ENCODE assay signal across 18 cellular contexts in genomic region chr14:37088816-37089215, GRCh38.
DNase-seq lines count a peak whose midpoint lies in the region; ATAC-seq, FAIRE-seq and TF ChIP-seq lines count a peak whose summit lies in the region.
"Had no signal": no experiment of that assay in that cellular context is flagged by ENCODE, and none has a peak within 500 bp of the region (broad histone marks: within the 10 kb centered on the region; RNA-seq: fewer than 3 reads in every experiment).

No MANE protein-coding gene starts in this region.

- no peak for FAIRE-seq in K562 (lab: Jason Lieb, UNC)
- FAIRE-seq: GM12878, H1 had no signal

- ATAC-seq in K562 = no peak
- ATAC-seq: GM12878 had no signal

- H3K27me3 Mint-ChIP-seq in neural progenitor cell (ENCODE audit: insufficient read depth, low read depth) (no peaks in the 10 kb centered on the region), Calu3 (ENCODE audit: unreplicated experiment) (no peaks in the 10 kb centered on the region)
- H3K27me3 Mint-ChIP-seq: CD8-positive, alpha-beta memory T cell had no signal

- H3K36me3 Mint-ChIP-seq in neural progenitor cell = no peaks in the 10 kb centered on the region
- H3K36me3 Mint-ChIP-seq in Calu3 (ENCODE audit: insufficient read depth, unreplicated experiment) = no peaks in the 10 kb centered on the region
- H3K36me3 Mint-ChIP-seq: CD8-positive, alpha-beta memory T cell had no signal

- TF ChIP-seq CTCF in A673 (conservative IDR thresholded peaks at IDR 0.05; ENCODE audit: low read depth, low read length) (no peak), K562 (IDR thresholded peaks at IDR 0.05 in 2 of 3, conservative IDR thresholded peaks at IDR 0.05 in 1 of 3; ENCODE audit: insufficient read depth in 2 of 3, low read depth in 1 of 3, low read length in 3 of 3) (no peak), neural progenitor cell (IDR thresholded peaks at IDR 0.05) (no peak), Calu3 (IDR thresholded peaks at IDR 0.05; ENCODE audit: unreplicated experiment) (no peak)

- no peak for TF ChIP-seq EP300 in K562 (IDR thresholded peaks at IDR 0.05; ENCODE audit: low read length)

- peak overlapping the region; percentile 78; the same call in 1 of the 2 replicates for H2AFZ ChIP-seq in K562 (ENCODE audit: low read depth, low read length)
- H2AFZ ChIP-seq in neural progenitor cell (replicated peaks) = peak overlapping the region; percentile 39
- H2AFZ ChIP-seq in GM23248 = no peak overlapping the region

- no peaks in the 10 kb centered on the region for H3K9me3 Mint-ChIP-seq in neural progenitor cell
- no peaks in the 10 kb centered on the region for H3K9me3 Mint-ChIP-seq in Calu3 (ENCODE audit: low read depth, unreplicated experiment)
- H3K9me3 Mint-ChIP-seq: HFFc6 had no signal

- H3F3A ChIP-seq in neural progenitor cell (ENCODE audit: low read depth) (no peaks in the 10 kb centered on the region), GM23248 (ENCODE audit: insufficient read depth) (no peaks in the 10 kb centered on the region)

- 91% methylated on average over 4 of the region's 4 CpGs for WGBS in K562 (ENCODE audit: insufficient coverage, low coverage, missing lambda C conversion rate)
- 96 to 100% methylated on average over 4 of the region's 4 CpGs for WGBS in GM23248 (ENCODE audit: low coverage in 1 of 2, low lambda C conversion rate in 2 of 2, missing lambda C conversion rate in 2 of 2), 2 experiments

- CTCF ChIA-PET in A673 (lab: Charles Lee) = no interaction called here
- CTCF ChIA-PET in K562 (lab: Yijun Ruan, JAX; ENCODE audit: low intra/inter-chr PET ratio) = no interaction called here
- CTCF ChIA-PET in Calu3 (lab: Charles Lee) = interaction anchor here (0.6 kb wide), 1 partner anchor 61 kb away, joined by 3 read pairs; no protein-coding TSS in a partner anchor

- no peak overlapping the region; the same call in 1 of the 2 replicates for H3K4me2 ChIP-seq in K562 (ENCODE audit: insufficient read depth, low read length)
- no peak overlapping the region for H3K4me2 ChIP-seq in neural progenitor cell
- no peak overlapping the region for H3K4me2 ChIP-seq in GM23248 (ENCODE audit: unreplicated experiment)
- H3K4me2 ChIP-seq: BLaER1 had no signal

- peaks cover 49% of the 10 kb centered on the region for H3K4me1 ChIP-seq in A673 (ENCODE audit: insufficient read depth, low read length, poor library complexity, severe bottlenecking)
- peaks cover 24% of the 10 kb centered on the region for H3K4me1 ChIP-seq in SJSA1 (replicated peaks)
- H3K4me1 ChIP-seq in K562 (replicated peaks in 1 of 2; ENCODE audit: control insufficient read depth in 2 of 2, insufficient read depth in 2 of 2, low read length in 2 of 2) = peaks cover 0 to 36% of the 10 kb centered on the region in 2 experiments; a peak in 2 of 5 replicates
- H3K4me1 ChIP-seq in neural progenitor cell = no peaks in the 10 kb centered on the region
- H3K4me1 ChIP-seq in effector memory CD4-positive, alpha-beta T cell (ENCODE audit: control insufficient read depth, insufficient read depth, low read length, poor library complexity, severe bottlenecking) = no peaks in the 10 kb centered on the region
- no peaks in the 10 kb centered on the region for H3K4me1 ChIP-seq in GM23248 (ENCODE audit: insufficient read depth)
- H3K4me1 ChIP-seq: BLaER1 had no signal

- BruUV-seq in A673 (replicated peaks; lab: Mats Ljungman, UMichigan) (no TSS peak), K562 (replicated peaks; lab: Mats Ljungman, UMichigan) (no TSS peak), Calu3 (replicated peaks; lab: Mats Ljungman, UMichigan) (no TSS peak)

- no peaks in the 10 kb centered on the region for H3K9me1 ChIP-seq in K562 (ENCODE audit: control insufficient read depth, insufficient read depth, low read length)

- intact Hi-C loops in A673 (cut with micrococcal nuclease; ENCODE audit: unreplicated experiment) (no loop called here), K562 (cut with micrococcal nuclease) (no loop called here), Calu3 (cut with micrococcal nuclease; ENCODE audit: unreplicated experiment) (loop anchor here (2.0 kb wide), 1 partner anchor 28 kb away; no protein-coding TSS in a partner anchor)

- H3K9me3 ChIP-seq in A673 (ENCODE audit: low read depth, low read length, poor library complexity, severe bottlenecking) (no peaks in the 10 kb centered on the region), SJSA1 (replicated peaks) (no peaks in the 10 kb centered on the region), K562 (replicated peaks; ENCODE audit: control insufficient read depth, insufficient read depth, low read depth, low read length) (no peaks in the 10 kb centered on the region), neural progenitor cell (ENCODE audit: low read depth) (no peaks in the 10 kb centered on the region), GM23248 (ENCODE audit: low read depth) (no peaks in the 10 kb centered on the region)
- H3K9me3 ChIP-seq in effector memory CD4-positive, alpha-beta T cell (ENCODE audit: control insufficient read depth, low read length) = no peaks in the 10 kb centered on the region
- H3K9me3 ChIP-seq: BLaER1, Caco-2 had no signal

- no peaks in the 10 kb centered on the region for H3K27me3 ChIP-seq in A673 (replicated peaks; ENCODE audit: insufficient read depth, low read depth, low read length, poor library complexity)
- no peaks in the 10 kb centered on the region for H3K27me3 ChIP-seq in SJSA1 (replicated peaks)
- no peaks in the 10 kb centered on the region for H3K27me3 ChIP-seq in K562 (ENCODE audit: control insufficient read depth in 2 of 2, insufficient read depth in 2 of 2, low read length in 2 of 2)
- H3K27me3 ChIP-seq in neural progenitor cell = no peaks in the 10 kb centered on the region
- no peaks in the 10 kb centered on the region for H3K27me3 ChIP-seq in effector memory CD4-positive, alpha-beta T cell (replicated peaks; ENCODE audit: control insufficient read depth, insufficient read depth, low read length, poor library complexity, severe bottlenecking)
- no peaks in the 10 kb centered on the region for H3K27me3 ChIP-seq in GM23248 (replicated peaks; ENCODE audit: insufficient read depth)
- H3K27me3 ChIP-seq: BLaER1 had no signal

- H3K36me3 ChIP-seq in A673 (ENCODE audit: insufficient read depth, low read length, poor library complexity, severe bottlenecking) = no peaks in the 10 kb centered on the region
- H3K36me3 ChIP-seq in SJSA1 = no peaks in the 10 kb centered on the region
- H3K36me3 ChIP-seq in K562 (ENCODE audit: control insufficient read depth, insufficient read depth, low read length) = no peaks in the 10 kb centered on the region
- H3K36me3 ChIP-seq in neural progenitor cell = no peaks in the 10 kb centered on the region
- no peaks in the 10 kb centered on the region for H3K36me3 ChIP-seq in effector memory CD4-positive, alpha-beta T cell (ENCODE audit: control insufficient read depth, insufficient read depth, low read length)
- H3K36me3 ChIP-seq in GM23248 (ENCODE audit: low read depth) = no peaks in the 10 kb centered on the region
- H3K36me3 ChIP-seq: BLaER1 had no signal

- TF ChIP-seq RAD21 in K562 (CRISPR knock-in tag; conservative IDR thresholded peaks at IDR 0.05 in 1 of 2, IDR thresholded peaks at IDR 0.05 in 1 of 2) = no peak

- H4K20me1 ChIP-seq in K562 (replicated peaks; ENCODE audit: control insufficient read depth, insufficient read depth, low read length) (no peaks in the 10 kb centered on the region), neural progenitor cell (ENCODE audit: low read depth) (no peaks in the 10 kb centered on the region), GM23248 (ENCODE audit: insufficient read depth) (no peaks in the 10 kb centered on the region)
- H4K20me1 ChIP-seq: BLaER1 had no signal

- peaks cover 38% of the 10 kb centered on the region for H3K79me2 ChIP-seq in K562 (ENCODE audit: control insufficient read depth, insufficient read depth, low read length)
- H3K79me2 ChIP-seq in neural progenitor cell (ENCODE audit: low read depth) = no peaks in the 10 kb centered on the region
- H3K79me2 ChIP-seq in GM23248 (ENCODE audit: insufficient read depth) = no peaks in the 10 kb centered on the region

- POLR2A ChIA-PET in A673 (lab: Charles Lee; ENCODE audit: low non-redundant PET) = no interaction called here
- POLR2A ChIA-PET in K562 (lab: Yijun Ruan, JAX) = interaction anchor here (0.7 kb wide), 1 partner anchor 14 kb away, joined by 3 read pairs; no protein-coding TSS in a partner anchor

- H3K27ac ChIP-seq in A673 (ENCODE audit: low read depth, low read length, poor library complexity, severe bottlenecking) (peak overlapping the region; percentile 67), SJSA1 (peak overlapping the region; percentile 31), K562 (ENCODE audit: extremely low read depth, low read depth, low read length) (peak overlapping the region; percentile 56), neural progenitor cell (no peak overlapping the region), GM23248 (no peak overlapping the region)
- H3K27ac ChIP-seq in effector memory CD4-positive, alpha-beta T cell (ENCODE audit: insufficient read depth, low read length, poor library complexity, severe bottlenecking) = no peak overlapping the region
- H3K27ac ChIP-seq: 22Rv1, BLaER1, HL-60 had no signal

- no peaks in the 10 kb centered on the region for H3K9me2 ChIP-seq in GM23248 (ENCODE audit: insufficient read depth)

- in situ Hi-C loops in K562 (cut with MboI) = no loop called here
- in situ Hi-C loops in GM23248 (cut with MboI) = no loop called here

- H3K27ac Mint-ChIP-seq in neural progenitor cell (no peak overlapping the region), Calu3 (ENCODE audit: unreplicated experiment) (no peak overlapping the region)
- H3K27ac Mint-ChIP-seq: CD8-positive, alpha-beta memory T cell; HFFc6 had no signal

- H3K4me1 Mint-ChIP-seq in neural progenitor cell = no peaks in the 10 kb centered on the region
- H3K4me1 Mint-ChIP-seq in Calu3 (ENCODE audit: low read depth, unreplicated experiment) = peaks cover 27% of the 10 kb centered on the region
- H3K4me1 Mint-ChIP-seq: CD8-positive, alpha-beta memory T cell had no signal

- peak overlapping the region in 1 of 2 experiments; percentile 47; a peak in 1 of 4 replicates for H3K9ac ChIP-seq in K562 (ENCODE audit: insufficient read depth in 1 of 2, low read depth in 2 of 2, low read length in 2 of 2)
- H3K9ac ChIP-seq in neural progenitor cell = no peak overlapping the region
- H3K9ac ChIP-seq in GM23248 = no peak overlapping the region
- H3K9ac ChIP-seq: BLaER1 had no signal

- no peak for TF ChIP-seq POLR2A in K562 (conservative IDR thresholded peaks at IDR 0.05)

- no peak overlapping the region for H3K4me3 ChIP-seq in A673 (ENCODE audit: low read depth, low read length, poor library complexity, severe bottlenecking)
- H3K4me3 ChIP-seq in SJSA1 = no peak overlapping the region
- no peak overlapping the region for H3K4me3 ChIP-seq in K562
- H3K4me3 ChIP-seq in neural progenitor cell = no peak overlapping the region
- H3K4me3 ChIP-seq in effector memory CD4-positive, alpha-beta T cell (ENCODE audit: insufficient read depth, low read depth, low read length, poor library complexity, severe bottlenecking) = no peak overlapping the region
- H3K4me3 ChIP-seq in GM23248 = no peak overlapping the region
- H3K4me3 ChIP-seq: BLaER1, GM12878 had no signal

- peak; percentile 85 for DNase-seq in A673 (ENCODE audit: low spot score)
- DNase-seq in SJSA1 (ENCODE audit: low read depth in 1 of 2, low spot score in 2 of 2) = no peak
- no peak for DNase-seq in K562 (ENCODE audit: extremely low read depth in 1 of 4, low spot score in 3 of 4)
- no peak for DNase-seq in neural progenitor cell (ENCODE audit: low spot score)
- no peak for DNase-seq in DMS 273 treated with DMSO at 0.1 percent for 48 hours (lab: John Stamatoyannopoulos, UW)
- no peak for DNase-seq in effector memory CD4-positive, alpha-beta T cell
- DNase-seq in GM23248 = no peak
- no peak for DNase-seq in Calu3
- DNase-seq: AML-193; Caco-2; CD8-positive, alpha-beta memory T cell; HCEC 1CT; HFFc6 had no signal

- no peak overlapping the region for H3K4me3 Mint-ChIP-seq in neural progenitor cell
- H3K4me3 Mint-ChIP-seq in Calu3 (ENCODE audit: low read depth, unreplicated experiment) = no peak overlapping the region
- H3K4me3 Mint-ChIP-seq: CD8-positive, alpha-beta memory T cell; HFFc6 had no signal

Comparison
In these comparisons a context has a peak if more than half of its experiments do, and no peak if none do; other contexts are left out.
1. H3K27ac ChIP-seq: peak in A673 (single experiment), SJSA1 (single experiment) and K562 (single experiment); none in neural progenitor cell (single experiment), effector memory CD4-positive, alpha-beta T cell (single experiment) and GM23248 (single experiment).